ENCODE assay signal across 8 cellular contexts in genomic region chr13:25017808-25018728, GRCh38.
DNase-seq lines count a peak whose midpoint lies in the region; ATAC-seq and TF ChIP-seq lines count a peak whose summit lies in the region.
"Not testable (repeated sequence)": the region's sequence is repeated elsewhere in the genome, so short reads cannot be mapped to it uniquely, and the experiment has no call there.

No MANE protein-coding gene starts in this region.

- not testable (repeated sequence) for H3K4me3 ChIP-seq in body of pancreas
- H3K4me3 ChIP-seq in right cardiac atrium (ENCODE audit: low read length) (peak overlapping the region; percentile 13), neural progenitor cell (peak overlapping the region; percentile 59)

- peaks cover 39% of the 10 kb centered on the region for H3K27me3 Mint-ChIP-seq in activated CD4-positive, alpha-beta T cell treated with anti-CD3 and anti-CD28 coated beads, Interleukin-2, amount 10 ng/mL, durations not matched to agents 24 days and 14 days
- H3K27me3 Mint-ChIP-seq in neural progenitor cell (ENCODE audit: insufficient read depth, low read depth) = peaks cover 26% of the 10 kb centered on the region

- peaks cover 14% of the 10 kb centered on the region for H3K4me1 ChIP-seq in body of pancreas
- not testable (repeated sequence) for H3K4me1 ChIP-seq in right cardiac atrium (ENCODE audit: control insufficient read depth, insufficient read depth, low read length); neural progenitor cell

- not testable (repeated sequence) for H3K4me1 Mint-ChIP-seq in activated CD4-positive, alpha-beta T cell treated with anti-CD3 and anti-CD28 coated beads, Interleukin-2, amount 10 ng/mL, durations not matched to agents 24 days and 14 days; neural progenitor cell

- H3K27ac Mint-ChIP-seq in activated CD4-positive, alpha-beta T cell treated with anti-CD3 and anti-CD28 coated beads, Interleukin-2, amount 10 ng/mL, durations not matched to agents 24 days and 14 days = peak overlapping the region; percentile 26
- not testable (repeated sequence) for H3K27ac Mint-ChIP-seq in neural progenitor cell

- H3K36me3 ChIP-seq in body of pancreas (replicated peaks in 1 of 2; ENCODE audit: insufficient read depth in 1 of 2, low read depth in 2 of 2); neural progenitor cell: not testable (repeated sequence)

- H3K27me3 ChIP-seq in body of pancreas; right cardiac atrium (ENCODE audit: control insufficient read depth, insufficient read depth): not testable (repeated sequence)
- H3K27me3 ChIP-seq in neural progenitor cell = peaks cover 73% of the 10 kb centered on the region

- not testable (repeated sequence) for TF ChIP-seq CTCF in body of pancreas (IDR thresholded peaks at IDR 0.05); neural progenitor cell (IDR thresholded peaks at IDR 0.05)

- H3K9me3 Mint-ChIP-seq in activated CD4-positive, alpha-beta T cell treated with anti-CD3 and anti-CD28 coated beads, Interleukin-2, amount 10 ng/mL, durations not matched to agents 24 days and 14 days; neural progenitor cell: not testable (repeated sequence)

- not testable (repeated sequence) for ATAC-seq in body of pancreas, right cardiac atrium

- not testable (repeated sequence) for H3K36me3 Mint-ChIP-seq in activated CD4-positive, alpha-beta T cell treated with anti-CD3 and anti-CD28 coated beads, Interleukin-2, amount 10 ng/mL, durations not matched to agents 24 days and 14 days (ENCODE audit: low read depth); neural progenitor cell

- not testable (repeated sequence) for H3K79me2 ChIP-seq in neural progenitor cell (ENCODE audit: low read depth)

- WGBS in body of pancreas, 2 donors = 1 to 11% methylated on average over 6 to 76 of the region's 79 CpGs
- 2% methylated on average over 79 of the region's 79 CpGs for WGBS in right cardiac atrium

- H3K9ac ChIP-seq in neural progenitor cell = not testable (repeated sequence)

- H3K27ac ChIP-seq in body of pancreas; right cardiac atrium (ENCODE audit: low read length); neural progenitor cell: not testable (repeated sequence)

- not testable (repeated sequence) for H4K20me1 ChIP-seq in neural progenitor cell (ENCODE audit: low read depth)

- H3K9me3 ChIP-seq in body of pancreas; right cardiac atrium (ENCODE audit: control insufficient read depth, low read length); neural progenitor cell (ENCODE audit: low read depth): not testable (repeated sequence)

- peak overlapping the region; percentile 96 for H3K4me2 ChIP-seq in neural progenitor cell

- intact Hi-C loops in activated CD4-positive, alpha-beta T cell treated with anti-CD3 and anti-CD28 coated beads, Interleukin-2, amount 10 ng/mL, durations not matched to agents 24 days and 14 days (cut with micrococcal nuclease); body of pancreas (cut with DNase I); right cardiac atrium (cut with DNase I): not testable (repeated sequence)

- H3F3A ChIP-seq in neural progenitor cell (ENCODE audit: low read depth) = not testable (repeated sequence)

- DNase-seq in COLO668 (lab: John Stamatoyannopoulos, UW; ENCODE audit: unreplicated experiment) (peak; percentile 93), HT-29 (ENCODE audit: low spot score) (peak; percentile 82), NCI-H345 treated with DMSO at 0.1 percent for 48 hours (lab: John Stamatoyannopoulos, UW; ENCODE audit: unreplicated experiment) (peak; percentile 12), body of pancreas (peak; percentile 34 to 77 (median 60)), right cardiac atrium (peak in 2 of 3 donors; percentile 20 to 51), neural progenitor cell (ENCODE audit: low spot score) (peak; percentile 65)
- DNase-seq in activated CD4-positive, alpha-beta T cell treated with anti-CD3 and anti-CD28 coated beads, Interleukin-2, amount 10 ng/mL, durations not matched to agents 24 days and 14 days = peak; percentile 89
- DNase-seq in stimulated activated CD8-positive, alpha-beta memory T cell treated with anti-CD3 and anti-CD28 coated beads, Interleukin-2, amount 100 ng/mL, for 48 hours (ENCODE audit: low read depth in 2 of 2) = peak; percentile 11 to 51

- H2AFZ ChIP-seq in neural progenitor cell (replicated peaks) = peak overlapping the region; percentile 99

- TF ChIP-seq POLR2A in body of pancreas (IDR thresholded peaks at IDR 0.05) = peak in 1 of 3 donors; percentile 43

- peak overlapping the region; percentile 79 for H3K4me3 Mint-ChIP-seq in activated CD4-positive, alpha-beta T cell treated with anti-CD3 and anti-CD28 coated beads, Interleukin-2, amount 10 ng/mL, durations not matched to agents 24 days and 14 days
- H3K4me3 Mint-ChIP-seq in neural progenitor cell = peak overlapping the region; percentile 87

Comparison
In these comparisons a context has a peak if more than half of its experiments do, and no peak if none do; other contexts are left out.
1. DNase-seq: peak in every context shown above with its lines; median percentile 93 in COLO668; 89 in activated CD4-positive, alpha-beta T cell treated with anti-CD3 and anti-CD28 coated beads, Interleukin-2, amount 10 ng/mL, durations not matched to agents 24 days and 14 days; 82 in HT-29; 65 in neural progenitor cell; 60 in body of pancreas; 36 in right cardiac atrium; 31 in stimulated activated CD8-positive, alpha-beta memory T cell treated with anti-CD3 and anti-CD28 coated beads, Interleukin-2, amount 100 ng/mL, for 48 hours; 12 in NCI-H345 treated with DMSO at 0.1 percent for 48 hours.